ENCODE assay signal across 12 cellular contexts in genomic region chrX:53084043-53084570, GRCh38. TPM values are rescaled to one million over a fixed set of nuclear protein-coding genes. Genes with fewer than 3 reads are reported as not detected.
DNase-seq lines count a peak whose midpoint lies in the region; ATAC-seq and TF ChIP-seq lines count a peak whose summit lies in the region.
"Had no signal": no experiment of that assay in that cellular context is flagged by ENCODE, and none has a peak within 500 bp of the region (broad histone marks: within the 10 kb centered on the region; RNA-seq: fewer than 3 reads in every experiment).

No MANE protein-coding gene starts in this region.

- peaks cover 14% of the 10 kb centered on the region for H3K36me3 Mint-ChIP-seq in neural crest cell (ENCODE audit: low read depth)

- H3K9me3 ChIP-seq in AG04450 (ENCODE audit: control insufficient read depth, insufficient read depth, low read length) (no peaks in the 10 kb centered on the region), IMR-90 (ENCODE audit: control insufficient read depth, insufficient read depth, low read length) (no peaks in the 10 kb centered on the region), duodenal mucosa (ENCODE audit: control insufficient read depth in 1 of 2, low read length in 2 of 2) (no peaks in the 10 kb centered on the region)

- H3K27ac Mint-ChIP-seq in neural crest cell (ENCODE audit: unreplicated experiment): no peak overlapping the region

- POLR2A ChIA-PET in AG04450 (lab: Yijun Ruan, JAX): no interaction called here
- POLR2A ChIA-PET in IMR-90 (lab: Charles Lee; ENCODE audit: unreplicated experiment): no interaction called here

- no peak overlapping the region for H2BK120ac ChIP-seq in IMR-90 (ENCODE audit: low read depth, low read length)

- H3K56ac ChIP-seq in IMR-90 (ENCODE audit: extremely low read depth, insufficient read depth, low read length): no peak overlapping the region

- H3K9me3 Mint-ChIP-seq in neural crest cell: peaks cover 3% of the 10 kb centered on the region

- TF ChIP-seq POLR2A in IMR-90 (IDR thresholded peaks at IDR 0.05; ENCODE audit: low read depth, low read length): peak; percentile 82; the same call in 1 of the 2 replicates

- H3K23ac ChIP-seq in IMR-90 (ENCODE audit: low read depth, low read length): no peak overlapping the region

- no peak overlapping the region for H3K4ac ChIP-seq in IMR-90 (ENCODE audit: low read depth, low read length)

- H3K14ac ChIP-seq in IMR-90 (replicated peaks; ENCODE audit: low read depth, low read length): no peak overlapping the region

- H3K36me3 ChIP-seq in IMR-90 (ENCODE audit: control insufficient read depth, insufficient read depth, low read length): peaks cover 30% of the 10 kb centered on the region
- H3K36me3 ChIP-seq in duodenal mucosa (ENCODE audit: control insufficient read depth in 1 of 2, insufficient read depth in 2 of 2, low read length in 2 of 2): peaks cover 0 to 12% of the 10 kb centered on the region in 2 donors
- peaks cover 2% of the 10 kb centered on the region for H3K36me3 ChIP-seq in H7 (replicated peaks; ENCODE audit: control insufficient read depth, insufficient read depth, low read length)

- H4K20me1 ChIP-seq in IMR-90 (ENCODE audit: insufficient read depth, low read length): peaks cover 35% of the 10 kb centered on the region

- no peak overlapping the region for H2AK9ac ChIP-seq in IMR-90 (replicated peaks; ENCODE audit: low read depth, low read length, poor library complexity)

- H3K27me3 ChIP-seq in AG04450 (ENCODE audit: control insufficient read depth, insufficient read depth, low read length) (no peaks in the 10 kb centered on the region), IMR-90 (ENCODE audit: control insufficient read depth, insufficient read depth, low read length) (no peaks in the 10 kb centered on the region; the same call in 1 of the 2 replicates), duodenal mucosa (ENCODE audit: control insufficient read depth in 1 of 2, insufficient read depth in 2 of 2, low read length in 2 of 2) (no peaks in the 10 kb centered on the region), H7 (ENCODE audit: control insufficient read depth, insufficient read depth, low read length) (peaks cover 1% of the 10 kb centered on the region)

- in situ Hi-C loops in IMR-90 (cut with MboI; ENCODE audit: low sequenced_read_pairs): no loop called here

- H3K18ac ChIP-seq in IMR-90 (ENCODE audit: low read depth, low read length): no peak overlapping the region

- H4K91ac ChIP-seq in IMR-90 (ENCODE audit: insufficient read depth, low read depth, low read length): no peak overlapping the region

- no peak overlapping the region for H4K8ac ChIP-seq in IMR-90 (ENCODE audit: low read depth in 2 of 2, low read length in 2 of 2)

- no peak overlapping the region for H2BK15ac ChIP-seq in IMR-90 (ENCODE audit: low read depth, low read length)

- no peak overlapping the region for H2AFZ ChIP-seq in IMR-90 (replicated peaks; ENCODE audit: low read length, poor library complexity)

- DNase-seq in AG04450 (ENCODE audit: low read depth, low spot score) (no peak), IMR-90 (peak; percentile 36), neural crest cell (ENCODE audit: low read depth, low spot score) (no peak), SW 1271 (lab: John Stamatoyannopoulos, UW) (no peak), DMS114 treated with DMSO at 0.1 percent for 48 hours (lab: John Stamatoyannopoulos, UW; ENCODE audit: unreplicated experiment) (no peak), H7 (no peak), UCSD-AML1 (lab: John Stamatoyannopoulos, UW; ENCODE audit: unreplicated experiment) (no peak)
- DNase-seq: activated effector memory CD4-positive, alpha-beta T cell treated with Interleukin-2 at 50 U/mL for 16 hours; KG1; NCI-H446 treated with DMSO at 0.1 percent for 48 hours had no signal

- H2BK5ac ChIP-seq in IMR-90 (ENCODE audit: low read depth, low read length, poor library complexity, severe bottlenecking): no peak overlapping the region

- TF ChIP-seq CTCF in AG04450 (IDR thresholded peaks at IDR 0.05; ENCODE audit: low read depth, low read length) (no peak), IMR-90 (conservative IDR thresholded peaks at IDR 0.05; ENCODE audit: low read depth, low read length) (no peak), neural crest cell (conservative IDR thresholded peaks at IDR 0.05) (no peak)

- intact Hi-C loops in IMR-90 (cut with micrococcal nuclease): no loop called here

- peak overlapping the region; percentile 77 for H3K4me3 ChIP-seq in AG04450 (ENCODE audit: low read depth, low read length)
- H3K4me3 ChIP-seq in IMR-90 (ENCODE audit: insufficient read depth, low read depth, low read length): no peak overlapping the region
- H3K4me3 ChIP-seq in duodenal mucosa (ENCODE audit: low read depth in 1 of 2, low read length in 2 of 2): peak overlapping the region; percentile 65 to 66
- H3K4me3 ChIP-seq in H7 (ENCODE audit: insufficient read depth, low read depth, low read length): no peak overlapping the region

- H4K5ac ChIP-seq in IMR-90 (ENCODE audit: low read depth, low read length): no peak overlapping the region

- H3K4me3 Mint-ChIP-seq in neural crest cell: peak overlapping the region; percentile 88

- H2AK5ac ChIP-seq in IMR-90 (ENCODE audit: low read depth, low read length): no peak overlapping the region

- dilution Hi-C loops in IMR-90 (cut with HindIII; ENCODE audit: low sequenced_read_pairs, unreplicated experiment): no loop called here

- WGBS in IMR-90 (ENCODE audit: extremely low coverage in 2 of 2, insufficient read length in 1 of 2), 2 experiments: 40% methylated on average over 1 of the region's 4 CpGs; no CpG with 5 or more reads in 1 of the 2 experiments

- H3K27me3 Mint-ChIP-seq in neural crest cell (ENCODE audit: low read depth): no peaks in the 10 kb centered on the region

- ATAC-seq in IMR-90 (ENCODE audit: low read depth): no peak
- ATAC-seq: esophagus mucosa had no signal

- H2BK20ac ChIP-seq in IMR-90 (ENCODE audit: low read depth, low read length): no peak overlapping the region

- H3K9me1 ChIP-seq in IMR-90 (ENCODE audit: insufficient read depth, low read length): peaks cover 5% of the 10 kb centered on the region

- no TSS peak for BruUV-seq in IMR-90 (replicated peaks; lab: Mats Ljungman, UMichigan)

- peaks cover 8 to 39% of the 10 kb centered on the region in 2 experiments; a peak in 2 of 4 replicates for H3K79me1 ChIP-seq in IMR-90 (ENCODE audit: low read depth in 1 of 2, low read length in 2 of 2)

- H3K4me1 ChIP-seq in IMR-90 (ENCODE audit: control insufficient read depth, insufficient read depth, low read length): peaks cover 3% of the 10 kb centered on the region; the same call in 1 of the 2 replicates
- H3K4me1 ChIP-seq in duodenal mucosa (ENCODE audit: control insufficient read depth in 1 of 2, insufficient read depth in 2 of 2, low read length in 2 of 2): peaks cover 0 to 11% of the 10 kb centered on the region in 2 donors

- H3K27ac ChIP-seq in AG04450 (ENCODE audit: low read depth, low read length): no peak overlapping the region
- no peak overlapping the region for H3K27ac ChIP-seq in IMR-90 (ENCODE audit: insufficient read depth, low read length)
- no peak overlapping the region for H3K27ac ChIP-seq in duodenal mucosa (ENCODE audit: low read depth, low read length)

- H3K9ac ChIP-seq in IMR-90 (ENCODE audit: low read depth, low read length): no peak overlapping the region
- H3K9ac ChIP-seq in duodenal mucosa (ENCODE audit: low read depth in 1 of 2, low read length in 2 of 2): no peak overlapping the region

- no peak for TF ChIP-seq RAD21 in IMR-90 (IDR thresholded peaks at IDR 0.05; ENCODE audit: low read length)

- H3K4me1 Mint-ChIP-seq in neural crest cell: peaks cover 57% of the 10 kb centered on the region

- peak overlapping the region; percentile 80; the same call in 1 of the 2 replicates for H3K4me2 ChIP-seq in IMR-90 (ENCODE audit: low read depth, low read length)

- CTCF ChIA-PET in AG04450 (lab: Charles Lee): no interaction called here
- CTCF ChIA-PET in IMR-90 (lab: Yijun Ruan, JAX): no interaction called here

TF ChIP-seq in IMR-90, 13 proteins besides CTCF, POLR2A, EP300 and RAD21:
- TF ChIP-seq USF2 (IDR thresholded peaks at IDR 0.05; ENCODE audit: low read depth, low read length) (0 out of 2 replicates have a peak, but pooled peaks have one; percentile 8), MAFK (IDR thresholded peaks at IDR 0.05; ENCODE audit: low read depth, low read length) (no peak), NFE2L2 (IDR thresholded peaks at IDR 0.05; ENCODE audit: low read depth, low read length) (no peak)

RNA-seq across cellular contexts. Expression of gene TSPYL2, which starts 1.9 kb away (rescaled TPM):
- 35.8 and 39.3 TPM in 2 replicates for polyA plus RNA-seq in AG04450 (2011; rRNA removed)
- 15.8 and 17.0 TPM in 2 replicates for polyA minus RNA-seq in AG04450 (2011; rRNA and poly(A)+ RNA removed)
- total RNA-seq in IMR-90 (2012; rRNA removed): 19.2 and 20.6 TPM in 2 replicates
- 42.6 and 49.7 TPM in 2 replicates for polyA plus RNA-seq in IMR-90 (2012; rRNA removed)
- polyA plus RNA-seq in IMR-90 (2012; cell fraction: cytosol; rRNA removed): 9.7 and 11.3 TPM in 2 replicates
- 201 and 584 TPM in 2 replicates for polyA plus RNA-seq in IMR-90 (2012; cell fraction: nucleus; rRNA removed; ENCODE audit: low replicate concordance)
- total RNA-seq in neural crest cell: 17.6 and 17.9 TPM in 2 replicates
- total RNA-seq in H7 (2014; rRNA removed; shearing (Covaris generic)): 7.6 and 11.2 TPM in 2 replicates

RNA-seq across cellular contexts. Expression of gene KANTR, which starts 9.8 kb away (rescaled TPM):
- polyA plus RNA-seq in AG04450 (2011; rRNA removed): 3.2 and 3.8 TPM in 2 replicates
- 16.0 and 21.7 TPM in 2 replicates for polyA minus RNA-seq in AG04450 (2011; rRNA and poly(A)+ RNA removed)
- total RNA-seq in IMR-90 (2012; rRNA removed): 3.6 and 6.3 TPM in 2 replicates
- 1.3 and 1.6 TPM in 2 replicates for polyA plus RNA-seq in IMR-90 (2012; rRNA removed)
- polyA plus RNA-seq in IMR-90 (2012; cell fraction: cytosol; rRNA removed): 0.19 and 0.51 TPM in 2 replicates
- polyA plus RNA-seq in IMR-90 (2012; cell fraction: nucleus; rRNA removed; ENCODE audit: low replicate concordance): 2.3 and 8.6 TPM in 2 replicates
- 10.1 and 11.6 TPM in 2 replicates for total RNA-seq in neural crest cell
- total RNA-seq in H7 (2014; rRNA removed; shearing (Covaris generic)): 4.1 and 7.3 TPM in 2 replicates

RNA-seq across cellular contexts. Expression of gene GPR173, which starts 35.5 kb away (rescaled TPM):
- polyA plus RNA-seq in AG04450 (2011; rRNA removed): 3.8 and 5.2 TPM in 2 replicates
- polyA minus RNA-seq in AG04450 (2011; rRNA and poly(A)+ RNA removed): 3.3 and 3.5 TPM in 2 replicates
- total RNA-seq in IMR-90 (2012; rRNA removed): 0.90 and 1.1 TPM in 2 replicates
- polyA plus RNA-seq in IMR-90 (2012; rRNA removed): 5.2 and 6.1 TPM in 2 replicates
- polyA plus RNA-seq in IMR-90 (2012; cell fraction: cytosol; rRNA removed): 1.8 and 2.6 TPM in 2 replicates
- polyA plus RNA-seq in IMR-90 (2012; cell fraction: nucleus; rRNA removed; ENCODE audit: low replicate concordance): 46.8 and 69.5 TPM in 2 replicates
- 11.8 and 13.0 TPM in 2 replicates for total RNA-seq in neural crest cell
- total RNA-seq in H7 (2014; rRNA removed; shearing (Covaris generic)): 3.4 and 3.6 TPM in 2 replicates

Comparison
In these comparisons a context has a peak if more than half of its experiments do, and no peak if none do; other contexts are left out.
1. H3K4me3 ChIP-seq: peak in AG04450 (single experiment) and duodenal mucosa (2 of 2); none in IMR-90 (single experiment) and H7 (single experiment).